In the genomic region with DNA sequence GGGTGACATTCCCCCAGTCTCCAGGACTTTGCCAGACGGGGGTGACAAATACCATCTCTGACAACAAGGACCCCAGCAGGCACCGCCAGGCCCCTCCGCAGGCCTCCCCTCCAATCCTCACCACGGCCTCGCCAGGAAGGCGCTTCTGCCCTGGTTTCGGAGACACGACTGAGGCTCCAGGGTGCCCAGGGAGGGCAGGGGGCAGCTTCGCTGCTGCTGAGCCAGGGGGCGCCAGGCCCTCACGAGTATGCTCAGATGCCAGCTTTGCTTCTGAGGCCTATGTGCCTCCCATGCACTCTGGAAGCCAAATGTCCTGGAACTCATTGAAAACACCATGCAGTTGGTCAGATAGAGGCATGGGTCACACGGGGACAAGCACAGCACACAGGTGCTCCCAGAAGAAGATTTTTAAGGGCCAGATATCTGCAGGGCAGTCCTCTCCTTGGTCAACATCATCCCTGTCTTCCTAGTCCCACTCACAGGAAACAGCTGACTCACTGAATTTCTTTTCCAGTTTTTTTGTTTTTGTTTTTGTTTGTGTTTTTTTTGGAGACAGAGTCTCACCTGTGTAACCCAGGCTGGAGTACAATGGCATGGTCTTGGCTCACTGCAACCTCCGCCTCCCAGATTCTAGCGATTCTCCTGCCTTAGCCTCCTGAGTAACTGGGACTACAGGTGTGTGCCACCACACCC, we compare ENCODE assay signal across 1 cellular context.
TF ChIP-seq lines count a peak whose summit lies in the region.

No MANE protein-coding gene starts in this region.

TF ChIP-seq in IMR-90, 13 proteins besides CTCF, POLR2A, EP300 and RAD21:
- TF ChIP-seq RCOR1 (IDR thresholded peaks at IDR 0.05; ENCODE audit: insufficient replicate concordance, low read length) (no peak), MXI1 (IDR thresholded peaks at IDR 0.05; ENCODE audit: borderline replicate concordance, low read depth, low read length) (no peak), NFE2L2 (IDR thresholded peaks at IDR 0.05; ENCODE audit: low read depth, low read length) (no peak), CHD1 (IDR thresholded peaks at IDR 0.05; ENCODE audit: low read depth, low read length) (no peak), MAZ (IDR thresholded peaks at IDR 0.05; ENCODE audit: borderline replicate concordance, low read depth, low read length) (no peak), CEBPB (IDR thresholded peaks at IDR 0.05; ENCODE audit: low read depth, low read length) (no peak), SMC3 (IDR thresholded peaks at IDR 0.05; ENCODE audit: low read depth, low read length) (no peak), BHLHE40 (IDR thresholded peaks at IDR 0.05; ENCODE audit: low read depth, low read length) (no peak), FOS (IDR thresholded peaks at IDR 0.05; ENCODE audit: low read depth, low read length) (no peak), MAFK (IDR thresholded peaks at IDR 0.05; ENCODE audit: low read depth, low read length) (no peak), RFX5 (IDR thresholded peaks at IDR 0.05; ENCODE audit: low read depth, low read length) (no peak)
- TF ChIP-seq, protein P1, sequence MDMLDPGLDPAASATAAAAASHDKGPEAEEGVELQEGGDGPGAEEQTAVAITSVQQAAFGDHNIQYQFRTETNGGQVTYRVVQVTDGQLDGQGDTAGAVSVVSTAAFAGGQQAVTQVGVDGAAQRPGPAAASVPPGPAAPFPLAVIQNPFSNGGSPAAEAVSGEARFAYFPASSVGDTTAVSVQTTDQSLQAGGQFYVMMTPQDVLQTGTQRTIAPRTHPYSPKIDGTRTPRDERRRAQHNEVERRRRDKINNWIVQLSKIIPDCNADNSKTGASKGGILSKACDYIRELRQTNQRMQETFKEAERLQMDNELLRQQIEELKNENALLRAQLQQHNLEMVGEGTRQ (IDR thresholded peaks at IDR 0.05; ENCODE audit: low read depth, low read length) = no peak
- TF ChIP-seq, protein P2, sequence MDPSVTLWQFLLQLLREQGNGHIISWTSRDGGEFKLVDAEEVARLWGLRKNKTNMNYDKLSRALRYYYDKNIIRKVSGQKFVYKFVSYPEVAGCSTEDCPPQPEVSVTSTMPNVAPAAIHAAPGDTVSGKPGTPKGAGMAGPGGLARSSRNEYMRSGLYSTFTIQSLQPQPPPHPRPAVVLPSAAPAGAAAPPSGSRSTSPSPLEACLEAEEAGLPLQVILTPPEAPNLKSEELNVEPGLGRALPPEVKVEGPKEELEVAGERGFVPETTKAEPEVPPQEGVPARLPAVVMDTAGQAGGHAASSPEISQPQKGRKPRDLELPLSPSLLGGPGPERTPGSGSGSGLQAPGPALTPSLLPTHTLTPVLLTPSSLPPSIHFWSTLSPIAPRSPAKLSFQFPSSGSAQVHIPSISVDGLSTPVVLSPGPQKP (IDR thresholded peaks at IDR 0.05; ENCODE audit: borderline replicate concordance, low read depth, low read length) = no peak
